8 cellular contexts compared by ENCODE assay signal in genomic region chr18:57748770-57749603, GRCh38. TPM values are rescaled to one million over a fixed set of nuclear protein-coding genes. Genes with fewer than 3 reads are reported as not detected.
A peak's percentile ranks its signal among the peaks of the same experiment; 100 is the strongest.
DNase-seq lines count a peak whose midpoint lies in the region; ATAC-seq and TF ChIP-seq lines count a peak whose summit lies in the region.

No MANE protein-coding gene starts in this region.

- CTCF ChIA-PET in MCF 10A (lab: Yijun Ruan, JAX): interaction anchor here (1.1 kb wide), 1 partner anchor 432 kb away, joined by 3 read pairs; no protein-coding TSS in a partner anchor

- H3K9me3 ChIP-seq in breast epithelium: no peaks in the 10 kb centered on the region

- no peaks in the 10 kb centered on the region for H3K4me1 ChIP-seq in breast epithelium

- TF ChIP-seq POLR2A in breast epithelium (IDR thresholded peaks at IDR 0.05): no peak

- peak; percentile 69 for DNase-seq in MCF 10A (ENCODE audit: unreplicated experiment)
- no peak for DNase-seq in breast epithelium (ENCODE audit: low spot score in 2 of 2)
- peak; percentile 85 for DNase-seq in NCI-H748 (lab: John Stamatoyannopoulos, UW; ENCODE audit: unreplicated experiment)
- peak; percentile 47 for DNase-seq in fibroblast of pulmonary artery (ENCODE audit: low read depth)
- DNase-seq in mesenteric fat pad (ENCODE audit: low spot score): no peak
- no peak for DNase-seq in amygdala (lab: John Stamatoyannopoulos, UW)
- no peak for DNase-seq in natural killer cell treated with Interleukin-12 subunit alpha and Interleukin-12 subunit beta and Interleukin-15 and Interleukin-18, amount 100 ng/mL, for 72 hours (ENCODE audit: low spot score)

- H3K36me3 Mint-ChIP-seq in MCF 10A (ENCODE audit: insufficient read depth, unreplicated experiment): no peaks in the 10 kb centered on the region
- no peaks in the 10 kb centered on the region for H3K36me3 Mint-ChIP-seq in natural killer cell treated with Interleukin-12 subunit alpha and Interleukin-12 subunit beta and Interleukin-15 and Interleukin-18, amount 100 ng/mL, for 72 hours

- H3K9me3 Mint-ChIP-seq in MCF 10A (ENCODE audit: unreplicated experiment): no peaks in the 10 kb centered on the region
- H3K9me3 Mint-ChIP-seq in natural killer cell treated with Interleukin-12 subunit alpha and Interleukin-12 subunit beta and Interleukin-15 and Interleukin-18, amount 100 ng/mL, for 72 hours: no peaks in the 10 kb centered on the region

- no peaks in the 10 kb centered on the region for H3K27me3 ChIP-seq in breast epithelium

- POLR2A ChIA-PET in MCF 10A (lab: Yijun Ruan, JAX): interaction anchor here (0.7 to 2.7 kb wide), 9 partner anchors 9 to 127 kb away, joined by 3 to 23 read pairs (median 4); partner anchors contain the start of gene NARS1

- ATAC-seq in HG03095 (IDR thresholded peaks at IDR 0.05; ENCODE audit: unreplicated experiment): peak; percentile 92
- no peak for ATAC-seq in natural killer cell treated with Interleukin-12 subunit alpha and Interleukin-12 subunit beta and Interleukin-15 and Interleukin-18, amount 100 ng/mL, for 72 hours

- intact Hi-C loops in MCF 10A (cut with micrococcal nuclease): no loop called here
- intact Hi-C loops in breast epithelium (cut with DNase I; ENCODE audit: low total_unique reads): no loop called here

- BruUV-seq in MCF 10A (replicated peaks; lab: Mats Ljungman, UMichigan): no TSS peak

- H3K27ac Mint-ChIP-seq in MCF 10A (ENCODE audit: low read depth, unreplicated experiment): peak overlapping the region; percentile 5
- H3K27ac Mint-ChIP-seq in natural killer cell treated with Interleukin-12 subunit alpha and Interleukin-12 subunit beta and Interleukin-15 and Interleukin-18, amount 100 ng/mL, for 72 hours: no peak overlapping the region

- no peaks in the 10 kb centered on the region for H3K36me3 ChIP-seq in breast epithelium

- TF ChIP-seq CTCF in MCF 10A (IDR thresholded peaks at IDR 0.05; ENCODE audit: unreplicated experiment): no peak
- TF ChIP-seq CTCF in breast epithelium (IDR thresholded peaks at IDR 0.05): no peak
- no peak for TF ChIP-seq CTCF in fibroblast of pulmonary artery (IDR thresholded peaks at IDR 0.05; ENCODE audit: low read length, missing control alignments)

- H3K4me1 Mint-ChIP-seq in MCF 10A (ENCODE audit: insufficient read depth, unreplicated experiment): peaks cover 15% of the 10 kb centered on the region
- peaks cover 4 to 7% of the 10 kb centered on the region in 2 donors for H3K4me1 Mint-ChIP-seq in natural killer cell treated with Interleukin-12 subunit alpha and Interleukin-12 subunit beta and Interleukin-15 and Interleukin-18, amount 100 ng/mL, for 72 hours (ENCODE audit: low read depth in 2 of 2)

- peak overlapping the region in 1 of 2 donors; percentile 52 for H3K27ac ChIP-seq in breast epithelium

- no peak overlapping the region for H3K4me3 ChIP-seq in breast epithelium
- no peak overlapping the region for H3K4me3 ChIP-seq in fibroblast of pulmonary artery (replicated peaks; ENCODE audit: low read depth, low read length)

- no peak overlapping the region for H3K4me3 Mint-ChIP-seq in MCF 10A (ENCODE audit: unreplicated experiment)
- H3K4me3 Mint-ChIP-seq in natural killer cell treated with Interleukin-12 subunit alpha and Interleukin-12 subunit beta and Interleukin-15 and Interleukin-18, amount 100 ng/mL, for 72 hours: no peak overlapping the region

- H3K27me3 Mint-ChIP-seq in MCF 10A (ENCODE audit: insufficient read depth, unreplicated experiment): no peaks in the 10 kb centered on the region
- no peaks in the 10 kb centered on the region for H3K27me3 Mint-ChIP-seq in natural killer cell treated with Interleukin-12 subunit alpha and Interleukin-12 subunit beta and Interleukin-15 and Interleukin-18, amount 100 ng/mL, for 72 hours

RNA-seq across cellular contexts. Expression of gene ATP8B1, which starts 54.1 kb away (rescaled TPM):
- total RNA-seq in MCF 10A (2022) (1.4 and 1.8 TPM in 2 replicates), breast epithelium (10 to 100 TPM in 2 of 3 donors, 1 to 10 TPM in 1; 5.1 to 45.1 (median 41.3) TPM), mesenteric fat pad (7.8 TPM)
- not detected for total RNA-seq in natural killer cell treated with Interleukin-12 subunit alpha and Interleukin-12 subunit beta and Interleukin-15 and Interleukin-18, amount 100 ng/mL, for 72 hours

Comparison
In these comparisons a context has a peak if more than half of its experiments do, and no peak if none do; other contexts are left out.
1. DNase-seq: peak in MCF 10A (single experiment), NCI-H748 (single experiment) and fibroblast of pulmonary artery (single experiment); none in breast epithelium (0 of 2), mesenteric fat pad (single experiment), amygdala (0 of 56) and natural killer cell treated with Interleukin-12 subunit alpha and Interleukin-12 subunit beta and Interleukin-15 and Interleukin-18, amount 100 ng/mL, for 72 hours (single experiment).